25 cellular contexts compared by ENCODE assay signal in genomic region chr12:25833657-25834056, GRCh38.
"Had no signal": no experiment of that assay in that cellular context is flagged by ENCODE, and none has a peak within 500 bp of the region (broad histone marks: within the 10 kb centered on the region; RNA-seq: fewer than 3 reads in every experiment).

No MANE protein-coding gene starts in this region.

- DNase-seq: activated CD4-positive, alpha-beta T cell treated with anti-CD3 and anti-CD28 coated beads for 36 hours; activated CD8-positive, alpha-beta memory T cell treated with anti-CD3 and anti-CD28 coated beads, Interleukin-2, amount 10 ng/mL, durations not matched to agents 7 days and 5 days; activated CD8-positive, alpha-beta T cell treated with anti-CD3 and anti-CD28 coated beads, Interleukin-2, amount 10 ng/mL, durations not matched to agents 7 days and 5 days; activated naive CD4-positive, alpha-beta T cell; activated T-cell treated with anti-CD3 and anti-CD28 coated beads, Interleukin-2, amount 50 U/mL, for 48 hours; cerebellar nuclear complex; cortex of kidney; effector memory CD8-positive, alpha-beta T cell; left lung; lower lobe of right lung; psoas muscle; sigmoid colon; small intestine; stimulated activated CD4-positive, alpha-beta T cell treated with anti-CD3 and anti-CD28 coated beads, Interleukin-4, amount 100 ng/mL, for 24 hours; T-helper 17 cell had no signal

- H3K36me3 ChIP-seq: ascending aorta, cardiac muscle cell, left lung, lower lobe of right lung, sigmoid colon, thoracic aorta had no signal

- H3K27me3 ChIP-seq: ascending aorta, cardiac muscle cell, left lung, sigmoid colon had no signal

- H3K27ac Mint-ChIP-seq: activated CD4-positive, alpha-beta T cell treated with anti-CD3 and anti-CD28 coated beads for 36 hours; activated CD8-positive, alpha-beta memory T cell treated with anti-CD3 and anti-CD28 coated beads, Interleukin-2, amount 10 ng/mL, durations not matched to agents 7 days and 5 days; activated CD8-positive, alpha-beta T cell treated with anti-CD3 and anti-CD28 coated beads, Interleukin-2, amount 10 ng/mL, durations not matched to agents 7 days and 5 days; activated naive CD4-positive, alpha-beta T cell treated with anti-CD3 and anti-CD28 coated beads, Interleukin-2, amount 50 U/mL, for 72 hours; activated T-helper 2 cell treated with anti-CD3 and anti-CD28 coated beads, Interferon-gamma antibody, Interleukin-2, Interleukin-4, amounts not matched to agents 10 μg/mL and 5 μg/mL and 100 μg/mL, durations not matched to agents 14 hours and 24 hours and 36 hours; brain; effector memory CD8-positive, alpha-beta T cell; nephron; stimulated activated effector memory CD8-positive, alpha-beta T cell treated with anti-CD3 and anti-CD28 coated beads, Interleukin-12 subunit alpha, Interleukin-12 subunit beta, amount 100 ng/mL, for 72 hours; stimulated activated naive CD8-positive, alpha-beta T cell treated with anti-CD3 and anti-CD28 coated beads, Interleukin-15, Interleukin-2, amounts not matched to agents 100 ng/mL and 50 ng/mL, for 24 hours; T-helper 17 cell had no signal

- H3K27ac ChIP-seq: ascending aorta, cardiac muscle cell, left lung, lower lobe of right lung, parathyroid adenoma, psoas muscle, sigmoid colon, thoracic aorta had no signal

- H3K9me3 Mint-ChIP-seq: activated naive CD4-positive, alpha-beta T cell treated with anti-CD3 and anti-CD28 coated beads, Interleukin-2, amount 50 U/mL, for 72 hours; activated T-helper 2 cell treated with anti-CD3 and anti-CD28 coated beads, Interferon-gamma antibody, Interleukin-2, Interleukin-4, amounts not matched to agents 10 μg/mL and 5 μg/mL and 100 μg/mL, durations not matched to agents 14 hours and 24 hours and 36 hours; stimulated activated effector memory CD8-positive, alpha-beta T cell treated with anti-CD3 and anti-CD28 coated beads, Interleukin-12 subunit alpha, Interleukin-12 subunit beta, amount 100 ng/mL, for 72 hours; stimulated activated naive CD8-positive, alpha-beta T cell treated with anti-CD3 and anti-CD28 coated beads, Interleukin-15, Interleukin-2, amounts not matched to agents 100 ng/mL and 50 ng/mL, for 24 hours had no signal

- H3K79me2 ChIP-seq: parathyroid adenoma had no signal

- H3K4me1 Mint-ChIP-seq: activated CD4-positive, alpha-beta T cell treated with anti-CD3 and anti-CD28 coated beads for 36 hours; activated CD8-positive, alpha-beta memory T cell treated with anti-CD3 and anti-CD28 coated beads, Interleukin-2, amount 10 ng/mL, durations not matched to agents 7 days and 5 days; brain; stimulated activated effector memory CD8-positive, alpha-beta T cell treated with anti-CD3 and anti-CD28 coated beads, Interleukin-12 subunit alpha, Interleukin-12 subunit beta, amount 100 ng/mL, for 72 hours; T-helper 17 cell had no signal

- H3K4me1 ChIP-seq: left lung, lower lobe of right lung, parathyroid adenoma, psoas muscle had no signal

- H3K9me3 ChIP-seq: ascending aorta, lower lobe of right lung, psoas muscle, sigmoid colon, thoracic aorta had no signal

- H3K36me3 Mint-ChIP-seq: activated CD8-positive, alpha-beta memory T cell treated with anti-CD3 and anti-CD28 coated beads, Interleukin-2, amount 10 ng/mL, durations not matched to agents 7 days and 5 days; activated naive CD4-positive, alpha-beta T cell treated with anti-CD3 and anti-CD28 coated beads, Interleukin-2, amount 50 U/mL, for 72 hours; brain; stimulated activated effector memory CD8-positive, alpha-beta T cell treated with anti-CD3 and anti-CD28 coated beads, Interleukin-12 subunit alpha, Interleukin-12 subunit beta, amount 100 ng/mL, for 72 hours had no signal

- H3K9ac ChIP-seq: parathyroid adenoma had no signal

- H3K27me3 Mint-ChIP-seq: brain; effector memory CD8-positive, alpha-beta T cell had no signal

- H2AFZ ChIP-seq: parathyroid adenoma had no signal

- H3K4me3 Mint-ChIP-seq: activated CD4-positive, alpha-beta T cell treated with anti-CD3 and anti-CD28 coated beads for 36 hours; activated CD8-positive, alpha-beta memory T cell treated with anti-CD3 and anti-CD28 coated beads, Interleukin-2, amount 10 ng/mL, durations not matched to agents 7 days and 5 days; activated CD8-positive, alpha-beta T cell treated with anti-CD3 and anti-CD28 coated beads, Interleukin-2, amount 10 ng/mL, durations not matched to agents 7 days and 5 days; brain; effector memory CD8-positive, alpha-beta T cell; nephron; stimulated activated effector memory CD8-positive, alpha-beta T cell treated with anti-CD3 and anti-CD28 coated beads, Interleukin-12 subunit alpha, Interleukin-12 subunit beta, amount 100 ng/mL, for 72 hours; stimulated activated naive CD8-positive, alpha-beta T cell treated with anti-CD3 and anti-CD28 coated beads, Interleukin-15, Interleukin-2, amounts not matched to agents 100 ng/mL and 50 ng/mL, for 24 hours; T-helper 17 cell had no signal

- H3K4me3 ChIP-seq: ascending aorta, cardiac muscle cell, left lung, lower lobe of right lung, psoas muscle, sigmoid colon, thoracic aorta had no signal
